In the genomic region with DNA sequence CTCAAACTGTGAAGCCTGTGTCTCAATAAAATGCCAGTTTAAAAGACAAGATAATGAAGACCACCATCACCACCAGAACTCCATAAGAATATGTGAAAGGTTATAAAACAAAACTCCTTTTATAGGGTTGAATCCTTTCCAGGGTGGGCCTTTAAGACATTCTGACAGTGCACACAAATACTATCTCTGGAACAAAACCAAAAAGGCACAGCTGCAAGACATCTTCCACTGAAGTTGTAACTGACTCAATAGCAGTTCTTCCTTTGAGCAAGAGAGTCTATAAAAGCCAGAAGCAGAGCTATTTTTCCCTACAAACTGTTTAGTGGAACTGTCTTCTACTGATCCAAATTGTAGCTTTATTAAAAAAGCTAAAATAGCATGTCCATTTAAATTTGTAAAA, we compare ENCODE assay signal across 21 cellular contexts.
DNase-seq lines count a peak whose midpoint lies in the region; ATAC-seq and TF ChIP-seq lines count a peak whose summit lies in the region.
"Had no signal": no experiment of that assay in that cellular context is flagged by ENCODE, and none has a peak within 500 bp of the region (broad histone marks: within the 10 kb centered on the region; RNA-seq: fewer than 3 reads in every experiment).

No MANE protein-coding gene starts in this region.

- H3K27ac Mint-ChIP-seq in neural crest cell (ENCODE audit: unreplicated experiment): peak overlapping the region; percentile 65
- H3K27ac Mint-ChIP-seq in glutamatergic neuron (ENCODE audit: unreplicated experiment): no peak overlapping the region
- H3K27ac Mint-ChIP-seq in CD4-positive, alpha-beta T cell: no peak overlapping the region
- H3K27ac Mint-ChIP-seq: activated CD4-positive, alpha-beta memory T cell treated with anti-CD3 and anti-CD28 coated beads, Interleukin-2, amount 10 ng/mL, durations not matched to agents 7 days and 5 days; activated T-helper 17 cell treated with anti-CD3 and anti-CD28 coated beads, Interleukin-2, amount 50 U/mL, for 72 hours; type B pancreatic cell had no signal

- H3K36me3 Mint-ChIP-seq in neural crest cell (ENCODE audit: low read depth) (peaks cover 15% of the 10 kb centered on the region), glutamatergic neuron (ENCODE audit: unreplicated experiment) (no peaks in the 10 kb centered on the region)
- no peaks in the 10 kb centered on the region for H3K36me3 Mint-ChIP-seq in CD4-positive, alpha-beta T cell (ENCODE audit: low read depth)
- H3K36me3 Mint-ChIP-seq: type B pancreatic cell had no signal

- H3K9me3 Mint-ChIP-seq in neural crest cell (peaks cover 9% of the 10 kb centered on the region), glutamatergic neuron (ENCODE audit: unreplicated experiment) (peaks cover 2% of the 10 kb centered on the region)
- peaks cover 2% of the 10 kb centered on the region for H3K9me3 Mint-ChIP-seq in CD4-positive, alpha-beta T cell

- H3K4me1 Mint-ChIP-seq in neural crest cell (peaks cover 57% of the 10 kb centered on the region), glutamatergic neuron (ENCODE audit: low read depth, unreplicated experiment) (no peaks in the 10 kb centered on the region)
- H3K4me1 Mint-ChIP-seq in CD4-positive, alpha-beta T cell (ENCODE audit: low read depth): peaks cover 23% of the 10 kb centered on the region
- H3K4me1 Mint-ChIP-seq: activated CD4-positive, alpha-beta memory T cell treated with anti-CD3 and anti-CD28 coated beads, Interleukin-2, amount 10 ng/mL, durations not matched to agents 7 days and 5 days had no signal

- no peaks in the 10 kb centered on the region for H3K27me3 ChIP-seq in DOHH2 (ENCODE audit: control insufficient read depth, low read length)
- H3K27me3 ChIP-seq in CD4-positive, alpha-beta T cell (ENCODE audit: control insufficient read depth, insufficient read depth, low read length): no peaks in the 10 kb centered on the region
- H3K27me3 ChIP-seq: colonic mucosa, sigmoid colon had no signal

- H3K9me3 ChIP-seq in DOHH2 (ENCODE audit: control insufficient read depth, insufficient read depth, low read length) (peaks cover 18% of the 10 kb centered on the region), SK-N-MC (ENCODE audit: low read depth, low read length) (no peaks in the 10 kb centered on the region)
- no peaks in the 10 kb centered on the region for H3K9me3 ChIP-seq in CD4-positive, alpha-beta T cell (ENCODE audit: control insufficient read depth, low read length)
- H3K9me3 ChIP-seq: colonic mucosa, lower lobe of right lung, sigmoid colon had no signal

- H3K27me3 Mint-ChIP-seq in neural crest cell (ENCODE audit: low read depth): no peaks in the 10 kb centered on the region
- H3K27me3 Mint-ChIP-seq in glutamatergic neuron (ENCODE audit: unreplicated experiment): no peaks in the 10 kb centered on the region
- H3K27me3 Mint-ChIP-seq in CD4-positive, alpha-beta T cell: no peaks in the 10 kb centered on the region
- H3K27me3 Mint-ChIP-seq: activated CD4-positive, alpha-beta memory T cell treated with anti-CD3 and anti-CD28 coated beads, Interleukin-2, amount 10 ng/mL, durations not matched to agents 7 days and 5 days; activated T-helper 17 cell treated with anti-CD3 and anti-CD28 coated beads, Interleukin-2, amount 50 U/mL, for 72 hours; type B pancreatic cell had no signal

- peak overlapping the region; percentile 32 for H3K9ac ChIP-seq in SK-N-MC (ENCODE audit: insufficient read length)

- TF ChIP-seq CTCF in DOHH2 (IDR thresholded peaks at IDR 0.05; ENCODE audit: low read depth, low read length, poor library complexity, severe bottlenecking): no peak
- no peak for TF ChIP-seq CTCF in fibroblast of villous mesenchyme (IDR thresholded peaks at IDR 0.05; ENCODE audit: insufficient read depth, low read depth, low read length)
- no peak for TF ChIP-seq CTCF in neural crest cell (conservative IDR thresholded peaks at IDR 0.05)
- no peak for TF ChIP-seq CTCF in glutamatergic neuron (IDR thresholded peaks at IDR 0.05; ENCODE audit: partially characterized antibody, unreplicated experiment)
- TF ChIP-seq CTCF in CD4-positive, alpha-beta T cell (IDR thresholded peaks at IDR 0.05): no peak

- DNase-seq in SK-N-MC (ENCODE audit: low read depth, low spot score): peak; percentile 42
- peak; percentile 93 for DNase-seq in fibroblast of villous mesenchyme (ENCODE audit: low read depth)
- no peak for DNase-seq in neural crest cell (ENCODE audit: low read depth, low spot score)
- DNase-seq in glutamatergic neuron: no peak
- DNase-seq in CD4-positive, alpha-beta T cell: no peak
- no peak for DNase-seq in globus pallidus (ENCODE audit: low spot score)
- DNase-seq: activated CD4-positive, alpha-beta memory T cell treated with anti-CD3 and anti-CD28 coated beads, Interleukin-2, amount 10 ng/mL, durations not matched to agents 7 days and 5 days; amygdala; colonic mucosa; erythroblast; lower lobe of right lung; NCI-H1417; NCI-H446; sigmoid colon; stimulated activated CD4-positive, alpha-beta T cell treated with anti-CD3 and anti-CD28 coated beads, Interleukin-4, amount 100 ng/mL, for 4 hours had no signal

- H3K4me3 Mint-ChIP-seq in neural crest cell (no peak overlapping the region), glutamatergic neuron (ENCODE audit: unreplicated experiment) (no peak overlapping the region)
- H3K4me3 Mint-ChIP-seq in CD4-positive, alpha-beta T cell: no peak overlapping the region
- H3K4me3 Mint-ChIP-seq: activated CD4-positive, alpha-beta memory T cell treated with anti-CD3 and anti-CD28 coated beads, Interleukin-2, amount 10 ng/mL, durations not matched to agents 7 days and 5 days; activated T-helper 17 cell treated with anti-CD3 and anti-CD28 coated beads, Interleukin-2, amount 50 U/mL, for 72 hours; type B pancreatic cell had no signal

- no peaks in the 10 kb centered on the region for H4K20me1 ChIP-seq in DOHH2 (ENCODE audit: control insufficient read depth, insufficient read depth, low read depth, low read length)

- peaks cover 95% of the 10 kb centered on the region for H3K79me2 ChIP-seq in DOHH2 (ENCODE audit: control insufficient read depth, low read length)

- no peak for ATAC-seq in CD4-positive, alpha-beta T cell (ENCODE audit: poor library complexity)
- ATAC-seq in GM21360 (IDR thresholded peaks at IDR 0.05; ENCODE audit: unreplicated experiment): no peak
- ATAC-seq: activated T-helper 17 cell treated with anti-CD3 and anti-CD28 coated beads, Interleukin-2, amount 50 U/mL, for 72 hours; GM12878; lower lobe of right lung had no signal

- peaks cover 6% of the 10 kb centered on the region for H3K36me3 ChIP-seq in DOHH2 (ENCODE audit: control insufficient read depth, low read length)
- no peaks in the 10 kb centered on the region for H3K36me3 ChIP-seq in SK-N-MC (ENCODE audit: insufficient read depth, low read length)
- H3K36me3 ChIP-seq: colonic mucosa, lower lobe of right lung, sigmoid colon had no signal

- POLR2A ChIA-PET in CD4-positive, alpha-beta T cell (lab: Charles Lee): no interaction called here

- H3K4me2 ChIP-seq in DOHH2 (ENCODE audit: low read length): peak overlapping the region; percentile 59

- H3K4me1 ChIP-seq in DOHH2 (ENCODE audit: control insufficient read depth, low read length): peaks cover 60% of the 10 kb centered on the region
- H3K4me1 ChIP-seq: colonic mucosa had no signal

- CTCF ChIA-PET in CD4-positive, alpha-beta T cell (lab: Charles Lee): interaction anchor here (0.7 to 1.7 kb wide), 2 partner anchors 17 to 1681 kb away, joined by 3 to 5 read pairs; no protein-coding TSS in a partner anchor

- no peaks in the 10 kb centered on the region for H3K9me2 ChIP-seq in DOHH2 (replicated peaks; ENCODE audit: control insufficient read depth, low read length)

- H3K4me3 ChIP-seq in DOHH2 (ENCODE audit: low read length) (peak overlapping the region; percentile 42), SK-N-MC (peak overlapping the region; percentile 53), fibroblast of villous mesenchyme (ENCODE audit: low read depth, low read length) (no peak overlapping the region)
- H3K4me3 ChIP-seq: colonic mucosa, GM12878, lower lobe of right lung, sigmoid colon had no signal

- intact Hi-C loops in CD4-positive, alpha-beta T cell (cut with DNase I, micrococcal nuclease): no loop called here

- 0 out of 2 replicates have a peak, but pooled peaks cover 3% of the 10 kb centered on the region for H3F3A ChIP-seq in DOHH2 (ENCODE audit: control insufficient read depth, insufficient read depth)

- H3K27ac ChIP-seq in DOHH2 (ENCODE audit: low read depth, low read length) (peak overlapping the region; percentile 57), SK-N-MC (peak overlapping the region; percentile 92)
- H3K27ac ChIP-seq in CD4-positive, alpha-beta T cell (ENCODE audit: low read depth, low read length): no peak overlapping the region
- H3K27ac ChIP-seq: C4-2B, colonic mucosa, lower lobe of right lung had no signal

Comparison
In these comparisons a context has a peak if more than half of its experiments do, and no peak if none do; other contexts are left out.
1. DNase-seq: peak in SK-N-MC (single experiment) and fibroblast of villous mesenchyme (single experiment); none in neural crest cell (single experiment), glutamatergic neuron (single experiment), CD4-positive, alpha-beta T cell (0 of 10) and globus pallidus (single experiment).